In the genomic region with DNA sequence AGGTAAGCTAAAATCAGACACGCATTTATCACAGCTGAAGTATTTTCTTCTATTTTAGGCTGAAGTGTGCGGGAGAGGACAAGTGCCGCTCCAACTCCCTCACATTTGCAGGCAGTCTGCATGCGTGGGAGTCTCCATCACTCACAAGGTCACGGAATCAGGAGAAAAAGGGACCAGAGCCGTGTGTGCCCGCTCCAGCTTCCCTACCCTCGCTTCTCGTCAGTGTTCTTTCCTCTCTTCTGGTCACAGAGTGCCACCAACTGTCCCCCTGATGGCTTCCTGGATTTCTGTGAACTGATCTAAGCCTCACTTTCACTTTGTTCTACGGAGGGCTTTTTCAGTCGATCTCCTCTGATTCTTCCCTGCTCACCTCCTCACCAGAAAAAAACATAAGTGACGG, we compare ENCODE assay signal across 9 cellular contexts.
DNase-seq lines count a peak whose midpoint lies in the region; ATAC-seq, FAIRE-seq and TF ChIP-seq lines count a peak whose summit lies in the region.
"Had no signal": no experiment of that assay in that cellular context is flagged by ENCODE, and none has a peak within 500 bp of the region (broad histone marks: within the 10 kb centered on the region; RNA-seq: fewer than 3 reads in every experiment).

No MANE protein-coding gene starts in this region.

- TF ChIP-seq EP300 in H1 (IDR thresholded peaks at IDR 0.05; ENCODE audit: borderline replicate concordance in 1 of 2, low read depth in 2 of 2, low read length in 2 of 2) = no peak

- no peaks in the 10 kb centered on the region for H3K36me3 ChIP-seq in H1 (ENCODE audit: control insufficient read depth in 2 of 4, insufficient read depth in 4 of 4, low read length in 3 of 4)

- no peak overlapping the region for H3K4me3 ChIP-seq in H1 (ENCODE audit: extremely low read depth in 1 of 4, insufficient read depth in 2 of 4, low read depth in 3 of 4, low read length in 4 of 4)

- no peaks in the 10 kb centered on the region for H3K79me1 ChIP-seq in H1 (ENCODE audit: low read depth, low read length)

- no peak overlapping the region for H3K9ac ChIP-seq in H1 (replicated peaks in 1 of 4; ENCODE audit: extremely low read depth in 1 of 4, low read depth in 3 of 4, low read length in 3 of 4)

- H3K14ac ChIP-seq in H1 (ENCODE audit: insufficient read length) = no peak overlapping the region

- 90% methylated on average over 10 of the region's 12 CpGs; no CpG with 5 or more reads in 1 of the 2 experiments for WGBS in H1 (ENCODE audit: extremely low coverage in 1 of 2, insufficient coverage in 1 of 2, insufficient read length in 1 of 2, insufficient replicate concordance in 2 of 2, low coverage in 1 of 2, low lambda C conversion rate in 2 of 2, missing lambda C conversion rate in 1 of 2), 2 experiments

- H3K4me1 ChIP-seq in H1 (replicated peaks in 1 of 4; ENCODE audit: control insufficient read depth in 3 of 4, insufficient read depth in 4 of 4, low read length in 3 of 4) = no peaks in the 10 kb centered on the region

- no peak for TF ChIP-seq POLR2A in H1 (IDR thresholded peaks at IDR 0.05; ENCODE audit: control extremely low read depth in 1 of 2, low read depth in 2 of 2, low read length in 2 of 2)

- peak overlapping the region; percentile 53; the same call in 1 of the 2 replicates for H2AFZ ChIP-seq in H1 (ENCODE audit: low read length)

- peak; percentile 75 for ATAC-seq in HG02623 (IDR thresholded peaks at IDR 0.05; ENCODE audit: unreplicated experiment)

- POLR2A ChIA-PET in H1 (lab: Charles Lee; ENCODE audit: partially characterized antibody) = no interaction called here

- H3K18ac ChIP-seq in H1 (ENCODE audit: extremely low read depth, low read length) = no peak overlapping the region

- H2BK5ac ChIP-seq in H1 (ENCODE audit: low read depth, low read length) = no peak overlapping the region

- no peak for TF ChIP-seq CTCF in H1 (IDR thresholded peaks at IDR 0.05; ENCODE audit: control extremely low read depth in 1 of 3, insufficient read depth in 1 of 3, low read depth in 1 of 3, low read length in 3 of 3)

- no peak overlapping the region for H3K4ac ChIP-seq in H1 (replicated peaks; ENCODE audit: insufficient read length, low read depth, low read length)

- H4K5ac ChIP-seq in H1 (ENCODE audit: insufficient read length, low read depth, low read length) = no peak overlapping the region

- H4K8ac ChIP-seq in H1 (ENCODE audit: extremely low read depth, insufficient read depth, low read length) = no peak overlapping the region

- H3K27ac ChIP-seq in H1 (ENCODE audit: low read depth, low read length) = no peak overlapping the region

- H2BK15ac ChIP-seq in H1 (ENCODE audit: low read length) = no peak overlapping the region

- FAIRE-seq in H1 (lab: Jason Lieb, UNC) = no peak
- FAIRE-seq: A204.1 had no signal

- no peak overlapping the region for H4K91ac ChIP-seq in H1 (replicated peaks; ENCODE audit: insufficient read length, low read length)

- H2BK12ac ChIP-seq in H1 (ENCODE audit: low read depth, low read length) = no peak overlapping the region

- H3K27me3 ChIP-seq in H1 (replicated peaks in 1 of 4; ENCODE audit: control insufficient read depth in 3 of 4, extremely low read depth in 1 of 4, insufficient read depth in 3 of 4, low read length in 3 of 4) = no peaks in the 10 kb centered on the region

- CTCF ChIA-PET in H1 (lab: Charles Lee; ENCODE audit: partially characterized antibody) = interaction anchor here (0.5 to 2.1 kb wide), 5 partner anchors 32 to 356 kb away, joined by 3 to 6 read pairs (median 4); no protein-coding TSS in a partner anchor

- no peak overlapping the region for H3K4me2 ChIP-seq in H1 (ENCODE audit: insufficient read depth in 1 of 2, low read depth in 2 of 2, low read length in 2 of 2)

- H2BK20ac ChIP-seq in H1 (ENCODE audit: low read length) = no peak overlapping the region

- no peaks in the 10 kb centered on the region for H3K9me3 ChIP-seq in H1 (ENCODE audit: insufficient read depth in 2 of 2, low read depth in 1 of 2, low read length in 1 of 2)

- no peak overlapping the region for H3K23ac ChIP-seq in H1 (ENCODE audit: insufficient read length)

- peak; percentile 12 to 25; a peak in 3 of 4 replicates for TF ChIP-seq RAD21 in H1 (IDR thresholded peaks at IDR 0.05 in 1 of 2, conservative IDR thresholded peaks at IDR 0.05 in 1 of 2; ENCODE audit: low read depth in 2 of 2, low read length in 2 of 2)

- DNase-seq in NCI-H82 (lab: John Stamatoyannopoulos, UW) (peak; percentile 1), NCI-H82 treated with DMSO at 0.1 percent for 48 hours (lab: John Stamatoyannopoulos, UW; ENCODE audit: unreplicated experiment) (no peak), NCI-H526 (lab: John Stamatoyannopoulos, UW) (peak; percentile 1 to 44), H1 (ENCODE audit: low read depth in 1 of 2, low spot score in 2 of 2) (no peak), AML-193 (lab: John Stamatoyannopoulos, UW) (no peak), DMS 273 (lab: John Stamatoyannopoulos, UW; ENCODE audit: unreplicated experiment) (no peak), NCI-H146 (lab: John Stamatoyannopoulos, UW) (no peak)

- no peaks in the 10 kb centered on the region for H3K79me2 ChIP-seq in H1 (ENCODE audit: control insufficient read depth in 1 of 2, insufficient read depth in 2 of 2, low read length in 2 of 2)

- no peaks in the 10 kb centered on the region for H3K23me2 ChIP-seq in H1 (ENCODE audit: low read depth, low read length)

- H4K20me1 ChIP-seq in H1 (replicated peaks in 1 of 2; ENCODE audit: control insufficient read depth in 1 of 2, insufficient read depth in 2 of 2, low read length in 2 of 2) = no peaks in the 10 kb centered on the region

- no peak overlapping the region for H3K56ac ChIP-seq in H1 (replicated peaks; ENCODE audit: insufficient read length, low read depth, low read length)

- no peak overlapping the region for H2AK5ac ChIP-seq in H1 (ENCODE audit: low read depth, low read length)

- H2BK120ac ChIP-seq in H1 (replicated peaks; ENCODE audit: low read depth, low read length) = no peak overlapping the region

TF ChIP-seq in H1, 55 proteins besides CTCF, POLR2A, EP300 and RAD21:
- TF ChIP-seq TCF12 (IDR thresholded peaks at IDR 0.05; ENCODE audit: low read depth, low read length) (no peak), NRF1 (IDR thresholded peaks at IDR 0.05; ENCODE audit: low read depth, low read length) (no peak), JUND (IDR thresholded peaks at IDR 0.05; ENCODE audit: low read length) (no peak), YY1 (IDR thresholded peaks at IDR 0.05; ENCODE audit: low read depth, low read length) (no peak), FOSL1 (IDR thresholded peaks at IDR 0.05; ENCODE audit: insufficient read depth, low read depth, low read length) (no peak), SIN3A (conservative IDR thresholded peaks at IDR 0.05 in 1 of 2, IDR thresholded peaks at IDR 0.05 in 1 of 2; ENCODE audit: low read depth in 1 of 2, low read length in 2 of 2) (no peak), GABPA (IDR thresholded peaks at IDR 0.05; ENCODE audit: borderline replicate concordance, insufficient read depth, low read length) (no peak), HDAC2 (IDR thresholded peaks at IDR 0.05; ENCODE audit: borderline replicate concordance in 1 of 2, low read depth in 2 of 2, low read length in 2 of 2) (no peak), SIRT6 (IDR thresholded peaks at IDR 0.05; ENCODE audit: low read length) (no peak), RBBP5 (IDR thresholded peaks at IDR 0.05; ENCODE audit: borderline replicate concordance, low read depth, low read length) (no peak), KDM5A (IDR thresholded peaks at IDR 0.05; ENCODE audit: low read length) (no peak), RFX5 (IDR thresholded peaks at IDR 0.05; ENCODE audit: borderline replicate concordance, low read depth, low read length) (no peak)

Comparison
In these comparisons a context has a peak if more than half of its experiments do, and no peak if none do; other contexts are left out.
1. DNase-seq: peak in NCI-H82 (single experiment) and NCI-H526 (2 of 2); none in NCI-H82 treated with DMSO at 0.1 percent for 48 hours (single experiment), H1 (0 of 2), AML-193 (0 of 2), DMS 273 (single experiment) and NCI-H146 (single experiment).